Comparison of ENCODE assay signal across 26 cellular contexts in the genomic region with DNA sequence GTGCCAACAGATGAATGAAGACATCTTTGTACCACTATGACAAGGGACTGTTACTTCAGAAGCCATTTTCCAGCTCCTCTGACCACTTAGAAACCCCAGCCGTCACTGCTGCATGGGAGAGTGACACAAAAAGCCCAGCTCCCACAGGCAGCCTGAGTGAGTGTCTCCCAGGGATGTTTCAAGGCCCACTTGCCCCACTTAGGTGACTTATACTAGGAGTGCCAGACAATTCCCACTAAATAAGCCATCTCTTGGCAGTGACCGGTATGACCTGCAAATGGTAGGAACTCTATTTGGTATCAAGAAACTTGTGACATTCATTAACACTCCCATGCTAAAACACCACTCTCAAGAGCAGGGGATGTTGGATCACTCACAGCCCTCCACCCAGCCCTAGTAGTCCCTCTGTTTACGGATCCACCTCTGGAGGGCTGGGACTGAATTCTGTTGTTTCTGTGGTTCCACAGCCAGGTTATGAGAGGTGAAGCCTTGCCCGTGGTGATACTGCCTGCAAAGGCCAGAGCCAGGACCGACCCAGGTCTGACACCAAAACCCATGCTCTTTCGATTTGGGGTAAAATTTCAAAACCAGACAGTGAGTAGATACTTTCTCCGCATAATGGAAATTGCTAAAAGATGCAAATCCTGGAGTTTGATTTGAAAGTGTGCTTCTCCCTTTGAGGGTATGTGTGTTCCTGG. TPM values are rescaled to one million over a fixed set of nuclear protein-coding genes. Genes with fewer than 3 reads are reported as not detected.
"Had no signal": no experiment of that assay in that cellular context is flagged by ENCODE, and none has a peak within 500 bp of the region (broad histone marks: within the 10 kb centered on the region; RNA-seq: fewer than 3 reads in every experiment).

No MANE protein-coding gene starts in this region.

- H3K27me3 Mint-ChIP-seq: progenitor cell of endocrine pancreas; stimulated activated memory B cell treated with anti-CD40 and anti-IgM and Interleukin-4, amounts not matched to agents 10 μg/mL and 1 μg/mL and 100 μg/mL, for 72 hours had no signal

- ATAC-seq: gastrocnemius medialis; left ventricle myocardium superior; lower lobe of right lung; mucosa of descending colon; naive thymus-derived CD4-positive, alpha-beta T cell; right cardiac atrium; stimulated activated memory B cell treated with anti-CD40 and anti-IgM and Interleukin-4, amounts not matched to agents 10 μg/mL and 1 μg/mL and 100 μg/mL, for 72 hours; stimulated activated naive CD8-positive, alpha-beta T cell treated with anti-CD3 and anti-CD28 coated beads, Interleukin-15, Interleukin-2, amounts not matched to agents 100 U/mL and 50 U/mL, for 24 hours had no signal

- H3K4me1 Mint-ChIP-seq: stimulated activated memory B cell treated with anti-CD40 and anti-IgM and Interleukin-4, amounts not matched to agents 10 μg/mL and 1 μg/mL and 100 μg/mL, for 72 hours had no signal

- H3K4me3 Mint-ChIP-seq: naive thymus-derived CD4-positive, alpha-beta T cell; nephron; neural progenitor cell; stimulated activated memory B cell treated with anti-CD40 and anti-IgM and Interleukin-4, amounts not matched to agents 10 μg/mL and 1 μg/mL and 100 μg/mL, for 72 hours had no signal

- H3K27ac ChIP-seq: dorsolateral prefrontal cortex, gastrocnemius medialis, lower lobe of right lung, neural progenitor cell, parathyroid adenoma, sigmoid colon, testis, tibial artery, upper lobe of left lung had no signal

- H3K36me3 ChIP-seq: gastrocnemius medialis, lower lobe of right lung, neural progenitor cell, sigmoid colon, tibial artery, upper lobe of left lung had no signal

- H3K27me3 ChIP-seq: dorsolateral prefrontal cortex, gastrocnemius medialis, neural progenitor cell, sigmoid colon, testis, tibial artery, upper lobe of left lung had no signal

- H3K36me3 Mint-ChIP-seq: naive thymus-derived CD4-positive, alpha-beta T cell; stimulated activated memory B cell treated with anti-CD40 and anti-IgM and Interleukin-4, amounts not matched to agents 10 μg/mL and 1 μg/mL and 100 μg/mL, for 72 hours had no signal

- DNase-seq: cortex of kidney; dorsolateral prefrontal cortex; effector CD4-positive, alpha-beta T cell; foreskin fibroblast; gastrocnemius medialis; left ventricle myocardium superior; lower lobe of right lung; mucosa of descending colon; naive thymus-derived CD4-positive, alpha-beta T cell; right cardiac atrium; sigmoid colon; stimulated activated CD4-positive, alpha-beta T cell treated with anti-CD3 and anti-CD28 coated beads, Interleukin-2, amount 100 ng/mL, for 24 hours; stimulated activated CD4-positive, alpha-beta T cell treated with anti-CD3 and anti-CD28 coated beads, Interleukin-4, amount 100 ng/mL, for 24 hours; stimulated activated naive CD8-positive, alpha-beta T cell treated with anti-CD3 and anti-CD28 coated beads, Interleukin-15, Interleukin-2, amounts not matched to agents 100 U/mL and 50 U/mL, for 24 hours; substantia nigra; testis; tibial artery; upper lobe of left lung had no signal

- H3K9me3 Mint-ChIP-seq: naive thymus-derived CD4-positive, alpha-beta T cell; nephron; stimulated activated memory B cell treated with anti-CD40 and anti-IgM and Interleukin-4, amounts not matched to agents 10 μg/mL and 1 μg/mL and 100 μg/mL, for 72 hours had no signal

- H3K9me3 ChIP-seq: gastrocnemius medialis, lower lobe of right lung, mucosa of descending colon, sigmoid colon, testis, tibial artery, upper lobe of left lung had no signal

- H3K4me3 ChIP-seq: dorsolateral prefrontal cortex, gastrocnemius medialis, lower lobe of right lung, mucosa of descending colon, neural progenitor cell, sigmoid colon, testis, tibial artery, upper lobe of left lung had no signal

- H3K27ac Mint-ChIP-seq: naive thymus-derived CD4-positive, alpha-beta T cell; neural progenitor cell; progenitor cell of endocrine pancreas; stimulated activated memory B cell treated with anti-CD40 and anti-IgM and Interleukin-4, amounts not matched to agents 10 μg/mL and 1 μg/mL and 100 μg/mL, for 72 hours had no signal

- H3K4me1 ChIP-seq: lower lobe of right lung, parathyroid adenoma, sigmoid colon, testis, tibial artery, upper lobe of left lung had no signal

RNA-seq across cellular contexts. Expression of gene RBP1, which starts 14.6 kb away (rescaled TPM):
- total RNA-seq: naive thymus-derived CD4-positive, alpha-beta T cell had no signal

RNA-seq across cellular contexts. Expression of gene RBP2, which starts 48.7 kb away (rescaled TPM):
- total RNA-seq: dorsolateral prefrontal cortex; gastrocnemius medialis; glomerular endothelial cell; left ventricle myocardium superior; naive thymus-derived CD4-positive, alpha-beta T cell; osteoblast; progenitor cell of endocrine pancreas; right cardiac atrium; sigmoid colon; skeletal muscle tissue; testis had no signal
